In the genomic region with DNA sequence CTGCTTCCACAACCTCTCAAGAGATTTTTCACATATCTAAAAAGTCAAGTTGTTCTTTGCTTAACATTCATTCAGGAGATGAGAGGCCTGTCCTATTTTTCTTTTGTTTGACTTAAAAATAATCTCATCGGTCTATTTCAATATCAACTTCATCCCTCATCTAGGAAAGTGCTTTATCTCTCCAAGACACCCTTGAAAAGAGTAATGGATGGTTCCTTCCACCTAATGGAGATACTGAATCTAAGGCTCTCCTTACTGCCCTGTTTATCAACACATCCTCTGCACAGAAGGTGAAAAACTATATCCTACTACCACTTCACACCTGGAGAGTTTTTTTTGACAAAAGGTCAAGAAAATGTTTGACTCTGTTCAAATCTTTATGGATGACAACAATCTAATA, we compare ENCODE assay signal across 8 cellular contexts. TPM values are rescaled to one million over a fixed set of nuclear protein-coding genes. Genes with fewer than 3 reads are reported as not detected.
DNase-seq lines count a peak whose midpoint lies in the region; ATAC-seq and TF ChIP-seq lines count a peak whose summit lies in the region.

No MANE protein-coding gene starts in this region.

- no peak overlapping the region for H2AFZ ChIP-seq in osteoblast (ENCODE audit: low read length)

- H3K27ac ChIP-seq in DOHH2 (ENCODE audit: low read depth, low read length) (peak overlapping the region; percentile 86), duodenal mucosa (ENCODE audit: low read depth, low read length) (peak overlapping the region; percentile 30), osteoblast (ENCODE audit: low read depth, low read length) (peak overlapping the region; percentile 93)

- ATAC-seq in GM21526 (IDR thresholded peaks at IDR 0.05; ENCODE audit: low FRiP score, unreplicated experiment) (no peak), GM21576 (IDR thresholded peaks at IDR 0.05; ENCODE audit: unreplicated experiment) (no peak), GM18867 (IDR thresholded peaks at IDR 0.05; ENCODE audit: unreplicated experiment) (no peak)

- H3K4me1 ChIP-seq in DOHH2 (ENCODE audit: control insufficient read depth, low read length) (peaks cover 32% of the 10 kb centered on the region), NT2/D1 (ENCODE audit: insufficient read depth, insufficient read length) (peaks cover 4% of the 10 kb centered on the region), duodenal mucosa (ENCODE audit: control insufficient read depth in 1 of 2, insufficient read depth in 2 of 2, low read length in 2 of 2) (peaks cover 41 to 45% of the 10 kb centered on the region in 2 donors), osteoblast (ENCODE audit: insufficient read depth, low read length) (peaks cover 40% of the 10 kb centered on the region)

- H3K4me2 ChIP-seq in DOHH2 (ENCODE audit: low read length): peak overlapping the region; percentile 86
- peak overlapping the region; percentile 68 for H3K4me2 ChIP-seq in osteoblast (ENCODE audit: insufficient read depth, low read length)

- H3K9me3 ChIP-seq in DOHH2 (ENCODE audit: control insufficient read depth, insufficient read depth, low read length): no peaks in the 10 kb centered on the region
- peaks cover 16% of the 10 kb centered on the region; the same call in 1 of the 2 replicates for H3K9me3 ChIP-seq in NT2/D1 (ENCODE audit: insufficient read depth, low read length)
- H3K9me3 ChIP-seq in duodenal mucosa (ENCODE audit: control insufficient read depth in 1 of 2, low read length in 2 of 2): peaks cover 0 to 5% of the 10 kb centered on the region in 2 donors
- H3K9me3 ChIP-seq in osteoblast (ENCODE audit: low read depth, low read length): no peaks in the 10 kb centered on the region

- no peaks in the 10 kb centered on the region for H3K9me2 ChIP-seq in DOHH2 (replicated peaks; ENCODE audit: control insufficient read depth, low read length)

- H4K20me1 ChIP-seq in DOHH2 (ENCODE audit: control insufficient read depth, insufficient read depth, low read depth, low read length): peaks cover 34% of the 10 kb centered on the region
- H4K20me1 ChIP-seq in osteoblast (ENCODE audit: insufficient read depth, low read length): peaks cover 46% of the 10 kb centered on the region

- H3K36me3 ChIP-seq in DOHH2 (ENCODE audit: control insufficient read depth, low read length): peaks cover 57% of the 10 kb centered on the region
- H3K36me3 ChIP-seq in NT2/D1 (ENCODE audit: insufficient read depth, insufficient read length, low read length): peaks cover 20% of the 10 kb centered on the region
- peaks cover 0 to 8% of the 10 kb centered on the region in 2 donors for H3K36me3 ChIP-seq in duodenal mucosa (ENCODE audit: control insufficient read depth in 1 of 2, insufficient read depth in 2 of 2, low read length in 2 of 2)
- H3K36me3 ChIP-seq in osteoblast (ENCODE audit: insufficient read depth, low read length): peaks cover 3% of the 10 kb centered on the region

- no peaks in the 10 kb centered on the region for H3F3A ChIP-seq in DOHH2 (ENCODE audit: control insufficient read depth, insufficient read depth)

- H3K27me3 ChIP-seq in DOHH2 (ENCODE audit: control insufficient read depth, low read length) (no peaks in the 10 kb centered on the region), NT2/D1 (ENCODE audit: insufficient read depth, insufficient read length) (no peaks in the 10 kb centered on the region), duodenal mucosa (ENCODE audit: control insufficient read depth in 1 of 2, insufficient read depth in 2 of 2, low read length in 2 of 2) (no peaks in the 10 kb centered on the region), osteoblast (ENCODE audit: insufficient read depth, low read length) (no peaks in the 10 kb centered on the region)

- DNase-seq in NT2/D1 (ENCODE audit: low read depth, low spot score): no peak
- DNase-seq in osteoblast (ENCODE audit: insufficient read length, low spot score, missing footprints): no peak
- no peak for DNase-seq in inferior parietal cortex (ENCODE audit: extremely low spot score)

- H3K4me3 ChIP-seq in DOHH2 (ENCODE audit: low read length) (peak overlapping the region; percentile 88), NT2/D1 (ENCODE audit: insufficient read length, low read depth) (peak overlapping the region; percentile 81), duodenal mucosa (ENCODE audit: low read depth in 1 of 2, low read length in 2 of 2) (peak overlapping the region; percentile 66 to 96), osteoblast (ENCODE audit: insufficient read depth, low read length) (peak overlapping the region; percentile 88)

- no peak for TF ChIP-seq CTCF in DOHH2 (IDR thresholded peaks at IDR 0.05; ENCODE audit: low read depth, low read length, poor library complexity, severe bottlenecking)
- TF ChIP-seq CTCF in osteoblast (IDR thresholded peaks at IDR 0.05; ENCODE audit: extremely low read depth, low read depth, low read length): no peak

- H3K9ac ChIP-seq in NT2/D1 (ENCODE audit: insufficient read length, low read depth): peak overlapping the region; percentile 95
- peak overlapping the region; percentile 94 to 98 for H3K9ac ChIP-seq in duodenal mucosa (ENCODE audit: low read depth in 1 of 2, low read length in 2 of 2)

- H3K79me2 ChIP-seq in DOHH2 (ENCODE audit: control insufficient read depth, low read length): peaks cover 74% of the 10 kb centered on the region
- H3K79me2 ChIP-seq in osteoblast (ENCODE audit: insufficient read depth, low read length): peaks cover 66% of the 10 kb centered on the region

RNA-seq across cellular contexts. Expression of gene NFE2L2, which starts 2.4 kb away (rescaled TPM):
- total RNA-seq in osteoblast: 84.3 and 91.9 TPM in 2 replicates

RNA-seq across cellular contexts. Expression of gene HNRNPA3, which starts 49.5 kb away (rescaled TPM):
- total RNA-seq in osteoblast: 19.7 and 21.4 TPM in 2 replicates

Comparison
In these comparisons a context has a peak if more than half of its experiments do, and no peak if none do; other contexts are left out.
1. H3K27ac ChIP-seq: peak in every context shown above with its lines; median percentile 93 in osteoblast; 86 in DOHH2; 30 in duodenal mucosa.